21 cellular contexts compared by ENCODE assay signal in genomic region chr10:1570652-1571051, GRCh38.
DNase-seq lines count a peak whose midpoint lies in the region; ATAC-seq and TF ChIP-seq lines count a peak whose summit lies in the region.
"Had no signal": no experiment of that assay in that cellular context is flagged by ENCODE, and none has a peak within 500 bp of the region (broad histone marks: within the 10 kb centered on the region; RNA-seq: fewer than 3 reads in every experiment).

No MANE protein-coding gene starts in this region.

- TF ChIP-seq POLR2A in sigmoid colon (IDR thresholded peaks at IDR 0.05) (no peak), Peyer's patch (IDR thresholded peaks at IDR 0.05) (no peak)

- POLR2A ChIA-PET in WTC11 (lab: Charles Lee) = no interaction called here

- peaks cover 4% of the 10 kb centered on the region; the same call in 1 of the 2 replicates for H3K9me3 Mint-ChIP-seq in WTC11
- H3K9me3 Mint-ChIP-seq: CD8-positive, alpha-beta memory T cell had no signal

- H3K27ac ChIP-seq in sigmoid colon (no peak overlapping the region), Peyer's patch (no peak overlapping the region)
- H3K27ac ChIP-seq: 22Rv1, HL-60 had no signal

- no peaks in the 10 kb centered on the region for H3K36me3 Mint-ChIP-seq in WTC11
- H3K36me3 Mint-ChIP-seq: CD8-positive, alpha-beta memory T cell had no signal

- ATAC-seq in WTC11 (peak; percentile 74), GM19463 (IDR thresholded peaks at IDR 0.05; ENCODE audit: unreplicated experiment) (no peak), HG03280 (IDR thresholded peaks at IDR 0.05; ENCODE audit: unreplicated experiment) (no peak)
- ATAC-seq: SK-N-SH treated with all-trans-retinoic acid at 6 μM for 48 hours had no signal

- no peaks in the 10 kb centered on the region for H3K27me3 ChIP-seq in sigmoid colon
- H3K27me3 ChIP-seq in Peyer's patch = no peaks in the 10 kb centered on the region
- H3K27me3 ChIP-seq: BE2C had no signal

- peaks cover 3% of the 10 kb centered on the region for H3K27me3 Mint-ChIP-seq in WTC11 (ENCODE audit: low read depth)

- H3K9me3 ChIP-seq in sigmoid colon (no peaks in the 10 kb centered on the region), Peyer's patch (no peaks in the 10 kb centered on the region)
- H3K9me3 ChIP-seq: BE2C, HAP-1 had no signal

- TF ChIP-seq EP300 in sigmoid colon (IDR thresholded peaks at IDR 0.05) = no peak

- WGBS in sigmoid colon, 2 donors = 66 to 76% methylated on average over 6 of the region's 6 CpGs

- CTCF ChIA-PET in WTC11 (lab: Charles Lee) = no interaction called here

- no peaks in the 10 kb centered on the region for H3K36me3 ChIP-seq in sigmoid colon
- H3K36me3 ChIP-seq in Peyer's patch = no peaks in the 10 kb centered on the region
- H3K36me3 ChIP-seq: BE2C, HAP-1 had no signal

- no peak overlapping the region for H3K27ac Mint-ChIP-seq in WTC11
- H3K27ac Mint-ChIP-seq: IgD-negative memory B cell had no signal

- peak; percentile 26 for DNase-seq in NCI-H2171 treated with DMSO at 0.1 percent for 48 hours (lab: John Stamatoyannopoulos, UW)
- DNase-seq in NCI-H2171 (lab: John Stamatoyannopoulos, UW) = no peak
- no peak for DNase-seq in WTC11 (ENCODE audit: low spot score)
- DNase-seq in iPS-NIHi11 (ENCODE audit: low spot score) = peak; percentile 64
- DNase-seq in sigmoid colon = peak; percentile 25
- no peak for DNase-seq in Peyer's patch
- DNase-seq: BE2C; CD8-positive, alpha-beta memory T cell; DMS79 treated with DMSO at 0.1 percent for 48 hours; MV-4-11; NCI-H1417 treated with DMSO at 0.1 percent for 48 hours; NCI-H2029; NCI-H524; SHP77 had no signal

- H3K4me3 Mint-ChIP-seq in WTC11 = no peak overlapping the region
- H3K4me3 Mint-ChIP-seq: CD8-positive, alpha-beta memory T cell; IgD-negative memory B cell had no signal

- intact Hi-C loops in sigmoid colon (cut with DNase I) = no loop called here

- TF ChIP-seq CTCF in WTC11 (IDR thresholded peaks at IDR 0.05) (no peak), sigmoid colon (IDR thresholded peaks at IDR 0.05) (no peak), Peyer's patch (IDR thresholded peaks at IDR 0.05) (no peak)

- H3K4me1 ChIP-seq in sigmoid colon (no peaks in the 10 kb centered on the region), Peyer's patch (no peaks in the 10 kb centered on the region)
- H3K4me1 ChIP-seq: BE2C, HAP-1 had no signal

- H3K4me1 Mint-ChIP-seq in WTC11 = no peaks in the 10 kb centered on the region
- H3K4me1 Mint-ChIP-seq: CD8-positive, alpha-beta memory T cell had no signal

- H3K4me3 ChIP-seq in sigmoid colon (no peak overlapping the region), Peyer's patch (no peak overlapping the region)
- H3K4me3 ChIP-seq: HAP-1 had no signal

TF ChIP-seq in WTC11, 78 proteins besides CTCF, POLR2A, EP300 and RAD21:
- TF ChIP-seq MXD4 (CRISPR knock-in tag; IDR thresholded peaks at IDR 0.05; ENCODE audit: borderline replicate concordance) (no peak), ZBTB21 (CRISPR knock-in tag; IDR thresholded peaks at IDR 0.05; ENCODE audit: borderline replicate concordance) (no peak), FOXP1 (CRISPR knock-in tag; IDR thresholded peaks at IDR 0.05; ENCODE audit: borderline replicate concordance) (no peak), E2F4 (CRISPR knock-in tag; IDR thresholded peaks at IDR 0.05; ENCODE audit: borderline replicate concordance, low read depth) (no peak), MAX (CRISPR knock-in tag; IDR thresholded peaks at IDR 0.05) (no peak), E2F5 (CRISPR knock-in tag; IDR thresholded peaks at IDR 0.05) (no peak), ERG (CRISPR knock-in tag; IDR thresholded peaks at IDR 0.05) (no peak), E2F1 (CRISPR knock-in tag; IDR thresholded peaks at IDR 0.05) (no peak), SMAD4 (CRISPR knock-in tag; IDR thresholded peaks at IDR 0.05) (no peak), CDX4 (CRISPR knock-in tag; IDR thresholded peaks at IDR 0.05; ENCODE audit: borderline replicate concordance) (no peak), KAT7 (CRISPR knock-in tag; IDR thresholded peaks at IDR 0.05; ENCODE audit: borderline replicate concordance) (no peak), CREM (CRISPR knock-in tag; IDR thresholded peaks at IDR 0.05) (no peak), NFE2L1 (CRISPR knock-in tag; IDR thresholded peaks at IDR 0.05) (no peak), ZNF232 (CRISPR knock-in tag; IDR thresholded peaks at IDR 0.05) (no peak), ZNF219 (CRISPR knock-in tag; IDR thresholded peaks at IDR 0.05; ENCODE audit: borderline replicate concordance) (no peak), ESRRA (CRISPR knock-in tag; IDR thresholded peaks at IDR 0.05; ENCODE audit: borderline replicate concordance) (no peak), IRF1 (CRISPR knock-in tag; IDR thresholded peaks at IDR 0.05) (no peak), ZNF263 (CRISPR knock-in tag; IDR thresholded peaks at IDR 0.05; ENCODE audit: low read depth) (no peak), FOXK1 (CRISPR knock-in tag; IDR thresholded peaks at IDR 0.05) (no peak)

Comparison
In these comparisons a context has a peak if more than half of its experiments do, and no peak if none do; other contexts are left out.
1. DNase-seq: peak in NCI-H2171 treated with DMSO at 0.1 percent for 48 hours (single experiment), iPS-NIHi11 (single experiment) and sigmoid colon (single experiment); none in NCI-H2171 (single experiment), WTC11 (single experiment) and Peyer's patch (0 of 3).